Comparison of ENCODE assay signal across 22 cellular contexts in genomic region chr4:58809366-58809765, GRCh38.
"Had no signal": no experiment of that assay in that cellular context is flagged by ENCODE, and none has a peak within 500 bp of the region (broad histone marks: within the 10 kb centered on the region; RNA-seq: fewer than 3 reads in every experiment).

No MANE protein-coding gene starts in this region.

- H3K36me3 ChIP-seq: neutrophil, pancreas, right lobe of liver, upper lobe of right lung had no signal

- DNase-seq: activated CD4-positive, alpha-beta memory T cell treated with anti-CD3 and anti-CD28 coated beads for 36 hours; activated CD4-positive, alpha-beta T cell treated with anti-CD3 and anti-CD28 coated beads for 4 hours; activated naive CD8-positive, alpha-beta T cell treated with anti-CD3 and anti-CD28 coated beads for 36 hours; amygdala; body of pancreas; caudate nucleus; dorsolateral prefrontal cortex; foreskin keratinocyte; glutamatergic neuron; hypothalamus; kidney; left ventricle myocardium superior; natural killer cell; pancreas; right lobe of liver; small intestine; stimulated activated CD4-positive, alpha-beta T cell treated with anti-CD3 and anti-CD28 coated beads, Interleukin-4, amount 100 ng/mL, for 4 hours; testis; upper lobe of right lung had no signal

- H3K27ac ChIP-seq: body of pancreas, dorsolateral prefrontal cortex, foreskin keratinocyte, neutrophil, pancreas, right lobe of liver, testis, upper lobe of right lung had no signal

- H3K9me3 ChIP-seq: body of pancreas, neutrophil, pancreas, right lobe of liver, testis, upper lobe of right lung had no signal

- H3K4me1 ChIP-seq: foreskin keratinocyte, pancreas, right lobe of liver, testis, upper lobe of right lung had no signal

- H3K4me3 ChIP-seq: body of pancreas, dorsolateral prefrontal cortex, pancreas, right lobe of liver, testis, upper lobe of right lung had no signal

- H3K27me3 ChIP-seq: body of pancreas, dorsolateral prefrontal cortex, foreskin keratinocyte, neutrophil, pancreas, right lobe of liver, testis, upper lobe of right lung had no signal

- ATAC-seq: body of pancreas; foreskin keratinocyte; left ventricle myocardium superior; natural killer cell; pancreas; right lobe of liver; stimulated activated memory B cell treated with anti-CD40 and anti-IgM and Interleukin-4, amounts not matched to agents 10 μg/mL and 1 μg/mL and 100 μg/mL, for 72 hours; upper lobe of right lung; WTC11 had no signal
